ENCODE assay signal across 1 cellular context in genomic region chr9:89465726-89466308, GRCh38.
TF ChIP-seq lines count a peak whose summit lies in the region.

No MANE protein-coding gene starts in this region.

TF ChIP-seq in GM12878, 131 proteins besides CTCF, POLR2A, EP300 and RAD21 (continued from another document):
- TF ChIP-seq RB1 (IDR thresholded peaks at IDR 0.05; ENCODE audit: borderline replicate concordance) (no peak), IKZF2 (IDR thresholded peaks at IDR 0.05) (no peak), ELK1 (IDR thresholded peaks at IDR 0.05; ENCODE audit: low read depth, low read length) (no peak), SKIL (IDR thresholded peaks at IDR 0.05; ENCODE audit: low read depth, poor library complexity, severe bottlenecking) (no peak), RELA (IDR thresholded peaks at IDR 0.05; ENCODE audit: borderline replicate concordance, partially characterized antibody) (no peak), YBX1 (IDR thresholded peaks at IDR 0.05) (no peak), RCOR1 (conservative IDR thresholded peaks at IDR 0.05; ENCODE audit: low read depth, low read length) (no peak), CUX1 (IDR thresholded peaks at IDR 0.05; ENCODE audit: insufficient replicate concordance, low read depth, low read length) (no peak)
